Comparison of ENCODE assay signal across 1 cellular context in genomic region chr4:52883183-52883621, GRCh38.
A peak's percentile ranks its signal among the peaks of the same experiment; 100 is the strongest.
TF ChIP-seq lines count a peak whose summit lies in the region.

No MANE protein-coding gene starts in this region.

TF ChIP-seq in H1, 55 proteins besides CTCF, POLR2A, EP300 and RAD21 (continued from another document):
- peak; percentile 21 for TF ChIP-seq CHD7 (IDR thresholded peaks at IDR 0.05; ENCODE audit: insufficient replicate concordance, low read length)
TF ChIP-seq in H1: peak in this region for 4.
